ENCODE assay signal across 8 cellular contexts in genomic region chr20:44475694-44476560, GRCh38. TPM values are rescaled to one million over a fixed set of nuclear protein-coding genes. Genes with fewer than 3 reads are reported as not detected.
DNase-seq lines count a peak whose midpoint lies in the region; ATAC-seq and TF ChIP-seq lines count a peak whose summit lies in the region.

TSS of gene TTPAL (plus strand) at chr20:44475874. CDS start at chr20:44480000, 4,126 bp downstream.

- TF ChIP-seq CTCF in CD14-positive monocyte (IDR thresholded peaks at IDR 0.05) (no peak), lower leg skin (IDR thresholded peaks at IDR 0.05) (no peak)

- intact Hi-C loops in CD14-positive monocyte (cut with micrococcal nuclease) = loop anchor here (5.0 kb wide), 2 partner anchors 46 to 131 kb away; partner anchors contain the start of gene SERINC3 (in 1 of the 2)
- intact Hi-C loops in lower leg skin (cut with DNase I; ENCODE audit: low total_unique reads) = loop anchor here (10.0 kb wide), 2 partner anchors 139 to 261 kb away; partner anchors contain the start of gene OSER1

- H3K36me3 Mint-ChIP-seq in CD14-positive monocyte = peaks cover 8 to 12% of the 10 kb centered on the region in 2 donors

- DNase-seq in CD14-positive monocyte (ENCODE audit: low spot score) = peak; percentile 82
- peak; percentile 92 for DNase-seq in NCI-H748 (lab: John Stamatoyannopoulos, UW; ENCODE audit: unreplicated experiment)
- DNase-seq in activated CD4-positive, alpha-beta T cell treated with anti-CD3 and anti-CD28 coated beads, Interleukin-2, amount 50 U/mL, for 48 hours = peak; percentile 89 to 92
- DNase-seq in dermis microvascular lymphatic vessel endothelial cell (ENCODE audit: low read depth in 2 of 2) = peak; percentile 69 to 86
- peak; percentile 84 to 97 for DNase-seq in lower leg skin (ENCODE audit: low spot score in 2 of 2)
- DNase-seq in stimulated activated CD4-positive, alpha-beta T cell treated with anti-CD3 and anti-CD28 coated beads, Interleukin-4, amount 100 ng/mL, for 4 hours = peak; percentile 89 to 93

- H3K4me3 ChIP-seq in lower leg skin (ENCODE audit: low read depth, poor library complexity, severe bottlenecking) = peak within 1 kb of the TSS; percentile 76

- H3K27ac Mint-ChIP-seq in CD14-positive monocyte = peak within 1 kb of the TSS; percentile 91 to 96 (median 94)

- peak in 1 of 2 donors; percentile 98 for TF ChIP-seq POLR2A in lower leg skin (IDR thresholded peaks at IDR 0.05)

- peaks cover 0 to 6% (median 4%) of the 10 kb centered on the region in 3 donors for H3K27me3 Mint-ChIP-seq in CD14-positive monocyte (ENCODE audit: low read depth in 3 of 3)

- ATAC-seq in GM19395 (IDR thresholded peaks at IDR 0.05; ENCODE audit: unreplicated experiment) (peak; percentile 85), HG03558 (IDR thresholded peaks at IDR 0.05; ENCODE audit: extremely low read depth, unreplicated experiment) (peak; percentile 83)

- WGBS in lower leg skin, 2 donors = 4% methylated on average over 31 to 46 of the region's 55 CpGs

- no peaks in the 10 kb centered on the region for H3K9me3 Mint-ChIP-seq in CD14-positive monocyte

- peak within 1 kb of the TSS; percentile 89 to 94 for H3K4me3 Mint-ChIP-seq in CD14-positive monocyte

- peaks cover 19% of the 10 kb centered on the region for H3K4me1 Mint-ChIP-seq in CD14-positive monocyte

RNA-seq across cellular contexts. Expression of gene TTPAL, which starts in this region (rescaled TPM):
- polyA plus RNA-seq in CD14-positive monocyte = 1 to 10 TPM; 3.0 to 4.9 TPM
- 3.0 and 3.5 TPM in 2 replicates for total RNA-seq in dermis microvascular lymphatic vessel endothelial cell
- 10 to 100 TPM; 27.1 to 36.8 (median 31.7) TPM for total RNA-seq in lower leg skin

Comparison
In these comparisons a context has a peak if more than half of its experiments do, and no peak if none do; other contexts are left out.
1. Peak in every context shown above with its lines: DNase-seq, ATAC-seq and H3K4me3 ChIP-seq.